Comparison of ENCODE assay signal across 18 cellular contexts in the genomic region with DNA sequence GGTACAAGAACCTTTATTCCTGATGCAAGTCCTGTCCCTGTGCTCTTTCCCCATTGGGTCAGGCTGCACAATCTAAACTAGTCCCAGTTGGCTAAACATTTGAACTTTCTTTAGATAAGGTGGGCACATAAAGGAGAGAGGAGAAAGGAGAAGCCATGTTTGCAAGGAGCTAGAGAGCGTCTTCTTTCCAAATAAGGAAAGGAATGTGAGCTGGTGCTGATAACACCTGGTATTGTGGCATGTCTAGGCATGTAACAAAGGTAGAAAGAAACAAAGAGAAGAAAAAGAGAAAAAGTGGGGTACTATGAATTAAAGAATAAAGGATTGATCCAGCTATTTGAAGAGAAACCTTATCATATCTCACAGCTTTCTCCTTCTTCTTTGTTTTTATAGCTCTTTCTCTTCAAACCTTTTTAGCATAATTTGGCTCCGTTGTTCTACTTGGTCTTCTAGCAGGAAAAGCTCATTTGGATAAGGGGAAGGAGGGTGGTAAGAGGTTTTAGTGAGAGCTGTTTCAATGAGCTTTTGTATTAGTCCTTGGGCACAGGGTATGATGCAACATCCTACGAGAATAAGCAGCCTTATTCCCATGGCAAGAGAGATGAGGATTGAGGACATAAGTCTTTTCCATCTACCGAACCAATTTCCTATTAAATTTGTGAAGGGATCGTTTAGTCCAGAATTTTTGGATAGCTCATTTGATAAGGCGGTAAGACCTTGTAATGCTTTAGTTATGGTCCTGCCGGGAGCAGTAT.
"Had no signal": no experiment of that assay in that cellular context is flagged by ENCODE, and none has a peak within 500 bp of the region (broad histone marks: within the 10 kb centered on the region; RNA-seq: fewer than 3 reads in every experiment).

No MANE protein-coding gene starts in this region.

- H3K9me3 ChIP-seq: prostate gland, right atrium auricular region, vagina had no signal

- H3K4me1 Mint-ChIP-seq: activated CD4-positive, alpha-beta T cell treated with anti-CD3 and anti-CD28 coated beads, Interleukin-2, amount 10 ng/mL, durations not matched to agents 24 days and 14 days; activated naive CD4-positive, alpha-beta T cell treated with anti-CD3 and anti-CD28 coated beads, Interleukin-2, amount 50 U/mL, for 24 hours had no signal

- H3K4me3 ChIP-seq: cardiac muscle cell, hepatocyte, prostate gland, right atrium auricular region, skin epidermis, tibial nerve, vagina had no signal

- H3K4me3 Mint-ChIP-seq: activated CD4-positive, alpha-beta T cell treated with anti-CD3 and anti-CD28 coated beads, Interleukin-2, amount 10 ng/mL, durations not matched to agents 24 days and 14 days; activated naive CD4-positive, alpha-beta T cell treated with anti-CD3 and anti-CD28 coated beads, Interleukin-2, amount 50 U/mL, for 24 hours; activated T-cell treated with anti-CD3 and anti-CD28 coated beads, Interleukin-2, amount 50 U/mL, for 72 hours; dendritic cell treated with granulocyte-macrophage colony-stimulating factor and Interleukin-4, amounts not matched to agents 40 ng/mL and 50 ng/mL, for 4 days; stimulated activated naive CD8-positive, alpha-beta T cell treated with anti-CD3 and anti-CD28 coated beads, Interleukin-15, Interleukin-2, amounts not matched to agents 100 ng/mL and 50 ng/mL, for 24 hours; T-helper 2 cell treated with Interferon-gamma antibody and Interleukin-4, amounts not matched to agents 5 μg/mL and 100 μg/mL, for 36 hours had no signal

- H3K27ac ChIP-seq: cardiac muscle cell, hepatocyte, prostate gland, right atrium auricular region, skin epidermis, tibial nerve, vagina had no signal

- H3K27me3 ChIP-seq: cardiac muscle cell, hepatocyte, right atrium auricular region, tibial nerve, vagina had no signal

- H3K27me3 Mint-ChIP-seq: dendritic cell treated with granulocyte-macrophage colony-stimulating factor and Interleukin-4, amounts not matched to agents 40 ng/mL and 50 ng/mL, for 4 days had no signal

- H3K36me3 Mint-ChIP-seq: activated naive CD4-positive, alpha-beta T cell treated with anti-CD3 and anti-CD28 coated beads, Interleukin-2, amount 50 U/mL, for 24 hours had no signal

- H2AFZ ChIP-seq: hepatocyte had no signal

- H3K9me3 Mint-ChIP-seq: activated CD4-positive, alpha-beta T cell treated with anti-CD3 and anti-CD28 coated beads, Interleukin-2, amount 10 ng/mL, durations not matched to agents 24 days and 14 days; activated T-cell treated with anti-CD3 and anti-CD28 coated beads, Interleukin-2, amount 50 U/mL, for 72 hours; stimulated activated naive CD8-positive, alpha-beta T cell treated with anti-CD3 and anti-CD28 coated beads, Interleukin-15, Interleukin-2, amounts not matched to agents 100 ng/mL and 50 ng/mL, for 24 hours; T-helper 2 cell treated with Interferon-gamma antibody and Interleukin-4, amounts not matched to agents 5 μg/mL and 100 μg/mL, for 36 hours had no signal

- H3K27ac Mint-ChIP-seq: activated CD4-positive, alpha-beta T cell treated with anti-CD3 and anti-CD28 coated beads, Interleukin-2, amount 10 ng/mL, durations not matched to agents 24 days and 14 days; activated naive CD4-positive, alpha-beta T cell treated with anti-CD3 and anti-CD28 coated beads, Interleukin-2, amount 50 U/mL, for 24 hours; activated T-cell treated with anti-CD3 and anti-CD28 coated beads, Interleukin-2, amount 50 U/mL, for 72 hours; dendritic cell treated with granulocyte-macrophage colony-stimulating factor and Interleukin-4, amounts not matched to agents 40 ng/mL and 50 ng/mL, for 4 days; stimulated activated naive CD8-positive, alpha-beta T cell treated with anti-CD3 and anti-CD28 coated beads, Interleukin-15, Interleukin-2, amounts not matched to agents 100 ng/mL and 50 ng/mL, for 24 hours; T-helper 2 cell treated with Interferon-gamma antibody and Interleukin-4, amounts not matched to agents 5 μg/mL and 100 μg/mL, for 36 hours had no signal

- H3K4me2 ChIP-seq: hepatocyte had no signal

- H3K4me1 ChIP-seq: prostate gland, right atrium auricular region, tibial nerve, vagina had no signal

- H3K79me2 ChIP-seq: hepatocyte had no signal

- H3K36me3 ChIP-seq: cardiac muscle cell, prostate gland, right atrium auricular region, tibial nerve, vagina had no signal

- FAIRE-seq: kidney had no signal

- DNase-seq: activated CD4-positive, alpha-beta T cell treated with anti-CD3 and anti-CD28 coated beads, Interleukin-2, amount 10 ng/mL, durations not matched to agents 24 days and 14 days; activated CD8-positive, alpha-beta memory T cell treated with anti-CD3 and anti-CD28 coated beads, Interleukin-2, amount 50 U/mL, for 4 hours; activated effector memory CD4-positive, alpha-beta T cell treated with anti-CD3 and anti-CD28 coated beads, Interleukin-2, amount 50 U/mL, for 16 hours; activated T-cell treated with anti-CD3 and anti-CD28 coated beads, Interleukin-2, amount 50 U/mL, for 72 hours; effector memory CD4-positive, alpha-beta T cell; kidney; stimulated activated CD4-positive, alpha-beta T cell treated with anti-CD3 and anti-CD28 coated beads, Interleukin-2, amount 100 ng/mL, for 48 hours had no signal
